ENCODE assay signal across 8 cellular contexts in the genomic region with DNA sequence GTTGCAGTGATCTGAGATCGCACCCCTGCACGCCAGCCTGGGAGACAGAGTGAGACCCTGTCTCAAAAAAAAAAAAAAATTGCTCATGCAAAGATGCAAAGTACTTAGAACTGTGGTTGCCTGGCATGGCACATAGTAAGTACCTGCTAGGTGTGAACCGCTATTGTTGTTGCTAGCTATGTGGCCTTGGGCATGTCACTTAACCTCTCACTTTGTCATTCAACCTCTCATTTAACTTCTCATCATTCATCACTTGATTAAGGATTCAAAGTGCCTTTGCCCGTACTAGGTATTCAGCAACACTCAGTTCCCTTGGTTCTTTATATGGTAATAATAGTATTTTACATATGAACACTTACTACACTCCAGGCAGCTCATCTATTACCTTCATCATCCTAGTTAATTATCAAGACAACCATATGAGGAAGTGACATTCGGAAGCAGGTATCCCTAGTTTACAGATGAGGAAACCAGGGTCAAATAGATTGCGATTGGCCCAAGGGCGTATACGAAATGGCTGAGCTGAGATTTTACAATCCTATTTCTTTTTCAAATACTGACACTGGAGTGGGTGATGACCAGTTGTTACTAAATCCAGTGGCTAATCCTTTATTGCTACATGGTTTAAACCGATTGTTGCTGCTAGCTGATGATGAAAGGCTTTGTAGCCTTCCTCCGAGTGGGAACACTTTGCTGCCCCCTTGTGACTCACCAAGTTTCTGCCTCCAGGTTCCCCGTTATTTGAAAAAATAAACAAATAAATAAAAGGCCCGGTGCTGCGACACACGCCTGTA. TPM values are rescaled to one million over a fixed set of nuclear protein-coding genes. Genes with fewer than 3 reads are reported as not detected.
DNase-seq lines count a peak whose midpoint lies in the region; ATAC-seq lines count a peak whose summit lies in the region.

No MANE protein-coding gene starts in this region.

- POLR2A ChIA-PET in CD4-positive, alpha-beta memory T cell (lab: Charles Lee; ENCODE audit: partially characterized antibody): interaction anchor here (0.6 to 1.3 kb wide), 3 partner anchors 10 to 114 kb away, joined by 3 read pairs; no protein-coding TSS in a partner anchor

- no peaks in the 10 kb centered on the region for H3K36me3 ChIP-seq in CD4-positive, alpha-beta memory T cell (ENCODE audit: insufficient read depth, low read length)

- H3K4me1 Mint-ChIP-seq in CD4-positive, alpha-beta memory T cell: peaks cover 6 to 7% (median 7%) of the 10 kb centered on the region in 4 donors
- H3K4me1 Mint-ChIP-seq in stimulated activated naive B cell treated with anti-CD40 and anti-IgM and Interleukin-4, amounts not matched to agents 10 μg/mL and 1 μg/mL and 100 μg/mL, for 72 hours: no peaks in the 10 kb centered on the region

- H3K4me3 ChIP-seq in CD4-positive, alpha-beta memory T cell (ENCODE audit: low read length in 2 of 2): no peak overlapping the region

- H3K36me3 Mint-ChIP-seq in CD4-positive, alpha-beta memory T cell: no peaks in the 10 kb centered on the region
- no peaks in the 10 kb centered on the region for H3K36me3 Mint-ChIP-seq in stimulated activated naive B cell treated with anti-CD40 and anti-IgM and Interleukin-4, amounts not matched to agents 10 μg/mL and 1 μg/mL and 100 μg/mL, for 72 hours

- intact Hi-C loops in CD4-positive, alpha-beta memory T cell (cut with micrococcal nuclease): loop anchor here (1.0 to 2.0 kb wide), 4 partner anchors 31 to 213 kb away; no protein-coding TSS in a partner anchor

- H3K9me3 Mint-ChIP-seq in CD4-positive, alpha-beta memory T cell: no peaks in the 10 kb centered on the region
- no peaks in the 10 kb centered on the region for H3K9me3 Mint-ChIP-seq in stimulated activated naive B cell treated with anti-CD40 and anti-IgM and Interleukin-4, amounts not matched to agents 10 μg/mL and 1 μg/mL and 100 μg/mL, for 72 hours

- no peaks in the 10 kb centered on the region for H3K9me3 ChIP-seq in CD4-positive, alpha-beta memory T cell (ENCODE audit: control insufficient read depth in 1 of 2, low read length in 2 of 2)

- ATAC-seq in GM21717 (IDR thresholded peaks at IDR 0.05; ENCODE audit: unreplicated experiment): peak; percentile 56
- peak; percentile 52 to 61 for ATAC-seq in stimulated activated naive B cell treated with anti-CD40 and anti-IgM and Interleukin-4, amounts not matched to agents 10 μg/mL and 1 μg/mL and 100 μg/mL, for 72 hours (replicated peaks)
- no peak for ATAC-seq in HG03159 (IDR thresholded peaks at IDR 0.05; ENCODE audit: unreplicated experiment)

- peak overlapping the region in 1 of 7 donors; percentile 7 for H3K27ac Mint-ChIP-seq in CD4-positive, alpha-beta memory T cell
- no peak overlapping the region for H3K27ac Mint-ChIP-seq in stimulated activated naive B cell treated with anti-CD40 and anti-IgM and Interleukin-4, amounts not matched to agents 10 μg/mL and 1 μg/mL and 100 μg/mL, for 72 hours

- no peak overlapping the region for H3K4me3 Mint-ChIP-seq in CD4-positive, alpha-beta memory T cell
- no peak overlapping the region for H3K4me3 Mint-ChIP-seq in stimulated activated naive B cell treated with anti-CD40 and anti-IgM and Interleukin-4, amounts not matched to agents 10 μg/mL and 1 μg/mL and 100 μg/mL, for 72 hours

- no peak overlapping the region for H3K27ac ChIP-seq in CD4-positive, alpha-beta memory T cell (ENCODE audit: low read depth, low read length)

- H3K27me3 ChIP-seq in CD4-positive, alpha-beta memory T cell (ENCODE audit: insufficient read depth, low read length): no peaks in the 10 kb centered on the region

- H3K4me1 ChIP-seq in CD4-positive, alpha-beta memory T cell (ENCODE audit: insufficient read depth, low read length): peaks cover 5% of the 10 kb centered on the region

- H3K27me3 Mint-ChIP-seq in CD4-positive, alpha-beta memory T cell: no peaks in the 10 kb centered on the region
- H3K27me3 Mint-ChIP-seq in stimulated activated naive B cell treated with anti-CD40 and anti-IgM and Interleukin-4, amounts not matched to agents 10 μg/mL and 1 μg/mL and 100 μg/mL, for 72 hours: peaks cover 0 to 12% of the 10 kb centered on the region in 2 donors

- CTCF ChIA-PET in CD4-positive, alpha-beta memory T cell (lab: Charles Lee; ENCODE audit: partially characterized antibody): interaction anchor here (0.7 to 5.3 kb wide), 46 partner anchors 8 to 241 kb away, joined by 3 to 38 read pairs (median 5); partner anchors contain the start of genes NKRF, RPL39, SEPTIN6 and SOWAHD

- DNase-seq in CD4-positive, alpha-beta memory T cell: peak; percentile 67 to 73 (median 70)
- DNase-seq in NCI-H2227 (lab: John Stamatoyannopoulos, UW; ENCODE audit: unreplicated experiment): peak; percentile 74
- peak; percentile 6 to 38 for DNase-seq in activated CD4-positive, alpha-beta T cell treated with anti-CD3 and anti-CD28 coated beads, Interleukin-2, amount 50 U/mL, for 24 hours (ENCODE audit: low read depth in 1 of 2, low spot score in 1 of 2)
- peak; percentile 38 for DNase-seq in effector CD8-positive, alpha-beta T cell (lab: John Stamatoyannopoulos, UW)
- peak; percentile 54 for DNase-seq in mucosa of gallbladder (ENCODE audit: low spot score)
- DNase-seq in stimulated activated naive B cell treated with anti-CD40 and anti-IgM and Interleukin-4, amounts not matched to agents 10 μg/mL and 1 μg/mL and 100 μg/mL, for 72 hours: peak; percentile 44

RNA-seq across cellular contexts. Expression of gene SOWAHD, which starts 28.8 kb away (rescaled TPM):
- 1 to 10 TPM; 1.9 to 2.0 TPM for total RNA-seq in CD4-positive, alpha-beta memory T cell
- 1 to 10 TPM in 1 of 2 donors, not detected in 1; 2.6 TPM for polyA plus RNA-seq in CD4-positive, alpha-beta memory T cell
- total RNA-seq in mucosa of gallbladder: 4.7 TPM

RNA-seq across cellular contexts. Expression of gene SEPTIN6, which starts 36.6 kb away (rescaled TPM):
- total RNA-seq in CD4-positive, alpha-beta memory T cell: 100 to 1,000 TPM; 174 to 178 TPM
- 100 to 1,000 TPM; 112 to 244 TPM for polyA plus RNA-seq in CD4-positive, alpha-beta memory T cell
- total RNA-seq in mucosa of gallbladder: 36.3 TPM

Comparison
In these comparisons a context has a peak if more than half of its experiments do, and no peak if none do; other contexts are left out.
1. DNase-seq: peak in every context shown above with its lines; median percentile 74 in NCI-H2227; 70 in CD4-positive, alpha-beta memory T cell; 54 in mucosa of gallbladder; 44 in stimulated activated naive B cell treated with anti-CD40 and anti-IgM and Interleukin-4, amounts not matched to agents 10 μg/mL and 1 μg/mL and 100 μg/mL, for 72 hours; 38 in effector CD8-positive, alpha-beta T cell; 22 in activated CD4-positive, alpha-beta T cell treated with anti-CD3 and anti-CD28 coated beads, Interleukin-2, amount 50 U/mL, for 24 hours.